14 cellular contexts compared by ENCODE assay signal in the genomic region with DNA sequence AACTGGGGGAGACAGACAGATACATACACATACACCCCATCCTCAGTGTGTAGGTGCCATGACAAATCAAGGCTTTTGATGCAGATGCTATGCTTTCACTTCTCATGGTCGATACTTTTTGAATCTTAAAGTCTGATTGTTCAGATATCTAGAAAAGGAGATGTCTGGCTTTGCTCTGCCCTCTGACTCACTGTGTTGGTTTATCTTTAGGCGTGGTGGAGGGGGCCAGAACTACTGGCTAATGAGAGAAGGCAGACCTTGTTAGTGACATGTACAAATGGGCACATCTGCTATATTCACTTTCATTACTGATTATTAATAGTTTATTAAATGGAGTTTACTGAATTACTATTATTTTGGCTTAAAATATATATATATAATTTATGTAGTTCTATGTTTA.
A peak's percentile ranks its signal among the peaks of the same experiment; 100 is the strongest.
DNase-seq lines count a peak whose midpoint lies in the region; ATAC-seq and TF ChIP-seq lines count a peak whose summit lies in the region.
"Had no signal": no experiment of that assay in that cellular context is flagged by ENCODE, and none has a peak within 500 bp of the region (broad histone marks: within the 10 kb centered on the region; RNA-seq: fewer than 3 reads in every experiment).

No MANE protein-coding gene starts in this region.

- no peaks in the 10 kb centered on the region for H3K9me3 Mint-ChIP-seq in activated naive CD8-positive, alpha-beta T cell treated with anti-CD3 and anti-CD28 coated beads, Interleukin-2, amount 50 U/mL, for 24 hours
- no peaks in the 10 kb centered on the region for H3K9me3 Mint-ChIP-seq in activated naive CD8-positive, alpha-beta T cell treated with anti-CD3 and anti-CD28 coated beads for 36 hours
- no peaks in the 10 kb centered on the region for H3K9me3 Mint-ChIP-seq in glutamatergic neuron (ENCODE audit: unreplicated experiment)

- H3K36me3 Mint-ChIP-seq in activated naive CD8-positive, alpha-beta T cell treated with anti-CD3 and anti-CD28 coated beads, Interleukin-2, amount 50 U/mL, for 24 hours (ENCODE audit: low read depth), result peaks cover 9% of the 10 kb centered on the region
- peaks cover 25% of the 10 kb centered on the region for H3K36me3 Mint-ChIP-seq in activated naive CD8-positive, alpha-beta T cell treated with anti-CD3 and anti-CD28 coated beads for 36 hours
- H3K36me3 Mint-ChIP-seq in glutamatergic neuron (ENCODE audit: unreplicated experiment), result no peaks in the 10 kb centered on the region

- H3K27me3 Mint-ChIP-seq in activated naive CD8-positive, alpha-beta T cell treated with anti-CD3 and anti-CD28 coated beads, Interleukin-2, amount 50 U/mL, for 24 hours, result no peaks in the 10 kb centered on the region
- no peaks in the 10 kb centered on the region for H3K27me3 Mint-ChIP-seq in activated naive CD8-positive, alpha-beta T cell treated with anti-CD3 and anti-CD28 coated beads for 36 hours
- no peaks in the 10 kb centered on the region for H3K27me3 Mint-ChIP-seq in glutamatergic neuron (ENCODE audit: unreplicated experiment)

- H3K4me3 Mint-ChIP-seq in activated naive CD8-positive, alpha-beta T cell treated with anti-CD3 and anti-CD28 coated beads, Interleukin-2, amount 50 U/mL, for 24 hours, result no peak overlapping the region
- H3K4me3 Mint-ChIP-seq in activated naive CD8-positive, alpha-beta T cell treated with anti-CD3 and anti-CD28 coated beads for 36 hours, result no peak overlapping the region
- no peak overlapping the region for H3K4me3 Mint-ChIP-seq in glutamatergic neuron (ENCODE audit: unreplicated experiment)

- DNase-seq in activated naive CD8-positive, alpha-beta T cell treated with anti-CD3 and anti-CD28 coated beads, Interleukin-2, amount 50 U/mL, for 24 hours, result no peak
- DNase-seq in activated naive CD8-positive, alpha-beta T cell treated with anti-CD3 and anti-CD28 coated beads for 36 hours, result no peak
- peak; percentile 42 for DNase-seq in RPMI7951 (ENCODE audit: low read depth)
- peak; percentile 25 to 41 for DNase-seq in erythroblast (lab: John Stamatoyannopoulos, UW)
- no peak for DNase-seq in T-helper 1 cell
- no peak for DNase-seq in NCI-H2227 treated with DMSO at 0.1 percent for 48 hours (lab: John Stamatoyannopoulos, UW)
- no peak for DNase-seq in activated gamma-delta T cell treated with Interleukin-2 at 50 U/mL for 16 hours
- DNase-seq in glutamatergic neuron, result no peak
- DNase-seq: body of pancreas, left cardiac atrium, mucosa of descending colon, NCI-H1417 treated with DMSO at 0.1 percent for 48 hours, NCI-H446 treated with DMSO at 0.1 percent for 48 hours, upper lobe of left lung had no signal

- TF ChIP-seq POLR2A in erythroblast (IDR thresholded peaks at IDR 0.05; ENCODE audit: low read length), result no peak

- H3K27ac Mint-ChIP-seq in activated naive CD8-positive, alpha-beta T cell treated with anti-CD3 and anti-CD28 coated beads, Interleukin-2, amount 50 U/mL, for 24 hours, result peak overlapping the region; percentile 1
- H3K27ac Mint-ChIP-seq in activated naive CD8-positive, alpha-beta T cell treated with anti-CD3 and anti-CD28 coated beads for 36 hours, result no peak overlapping the region
- no peak overlapping the region for H3K27ac Mint-ChIP-seq in glutamatergic neuron (ENCODE audit: unreplicated experiment)

- TF ChIP-seq CTCF in glutamatergic neuron (IDR thresholded peaks at IDR 0.05; ENCODE audit: partially characterized antibody, unreplicated experiment), result no peak

- ATAC-seq in activated naive CD8-positive, alpha-beta T cell treated with anti-CD3 and anti-CD28 coated beads, Interleukin-2, amount 50 U/mL, for 24 hours, result peak; percentile 63
- ATAC-seq: body of pancreas, mucosa of descending colon had no signal

- peaks cover 23% of the 10 kb centered on the region for H3K4me1 Mint-ChIP-seq in activated naive CD8-positive, alpha-beta T cell treated with anti-CD3 and anti-CD28 coated beads, Interleukin-2, amount 50 U/mL, for 24 hours
- H3K4me1 Mint-ChIP-seq in activated naive CD8-positive, alpha-beta T cell treated with anti-CD3 and anti-CD28 coated beads for 36 hours, result peaks cover 17% of the 10 kb centered on the region
- peaks cover 3% of the 10 kb centered on the region for H3K4me1 Mint-ChIP-seq in glutamatergic neuron (ENCODE audit: low read depth, unreplicated experiment)

Comparison
In these comparisons a context has a peak if more than half of its experiments do, and no peak if none do; other contexts are left out.
1. DNase-seq: peak in RPMI7951 (single experiment) and erythroblast (2 of 2); none in activated naive CD8-positive, alpha-beta T cell treated with anti-CD3 and anti-CD28 coated beads, Interleukin-2, amount 50 U/mL, for 24 hours (single experiment), activated naive CD8-positive, alpha-beta T cell treated with anti-CD3 and anti-CD28 coated beads for 36 hours (single experiment), T-helper 1 cell (0 of 5), NCI-H2227 treated with DMSO at 0.1 percent for 48 hours (single experiment), activated gamma-delta T cell treated with Interleukin-2 at 50 U/mL for 16 hours (single experiment) and glutamatergic neuron (single experiment).